10 cellular contexts compared by ENCODE assay signal in genomic region chr1:31476891-31477846, GRCh38.
DNase-seq lines count a peak whose midpoint lies in the region; ATAC-seq and TF ChIP-seq lines count a peak whose summit lies in the region.
"Had no signal": no experiment of that assay in that cellular context is flagged by ENCODE, and none has a peak within 500 bp of the region (broad histone marks: within the 10 kb centered on the region; RNA-seq: fewer than 3 reads in every experiment).

No MANE protein-coding gene starts in this region.

- H3K27ac Mint-ChIP-seq in activated CD4-positive, alpha-beta T cell treated with anti-CD3 and anti-CD28 coated beads, Interleukin-2, amount 10 ng/mL, durations not matched to agents 7 days and 5 days, result no peak overlapping the region
- no peak overlapping the region for H3K27ac Mint-ChIP-seq in naive thymus-derived CD4-positive, alpha-beta T cell
- H3K27ac Mint-ChIP-seq: CD4-positive, alpha-beta memory T cell had no signal

- POLR2A ChIA-PET in activated CD4-positive, alpha-beta T cell treated with anti-CD3 and anti-CD28 coated beads, Interleukin-2, amount 10 ng/mL, durations not matched to agents 7 days and 5 days (lab: Charles Lee), result no interaction called here
- POLR2A ChIA-PET in naive thymus-derived CD4-positive, alpha-beta T cell (lab: Charles Lee), result no interaction called here
- POLR2A ChIA-PET in HEK293T (lab: Yijun Ruan, JAX), result no interaction called here

- no peak for TF ChIP-seq POLR2A in GM18505 (IDR thresholded peaks at IDR 0.05; ENCODE audit: borderline replicate concordance, extremely low read depth, insufficient read depth, insufficient read length)

- intact Hi-C loops in naive thymus-derived CD4-positive, alpha-beta T cell (cut with micrococcal nuclease), result no loop called here

- peaks cover 25% of the 10 kb centered on the region for H3K27me3 Mint-ChIP-seq in activated CD4-positive, alpha-beta T cell treated with anti-CD3 and anti-CD28 coated beads, Interleukin-2, amount 10 ng/mL, durations not matched to agents 7 days and 5 days
- peaks cover 5 to 27% (median 14%) of the 10 kb centered on the region in 5 donors for H3K27me3 Mint-ChIP-seq in naive thymus-derived CD4-positive, alpha-beta T cell

- no peak overlapping the region for H3K4me3 Mint-ChIP-seq in activated CD4-positive, alpha-beta T cell treated with anti-CD3 and anti-CD28 coated beads, Interleukin-2, amount 10 ng/mL, durations not matched to agents 7 days and 5 days
- no peak overlapping the region for H3K4me3 Mint-ChIP-seq in naive thymus-derived CD4-positive, alpha-beta T cell
- H3K4me3 Mint-ChIP-seq: CD4-positive, alpha-beta memory T cell had no signal

- H3K36me3 ChIP-seq in naive thymus-derived CD4-positive, alpha-beta T cell (ENCODE audit: control insufficient read depth in 2 of 3, insufficient read depth in 3 of 3, low read length in 3 of 3), result no peaks in the 10 kb centered on the region

- H3K4me1 ChIP-seq in naive thymus-derived CD4-positive, alpha-beta T cell (ENCODE audit: control insufficient read depth in 2 of 2, insufficient read depth in 2 of 2, low read length in 2 of 2), result no peaks in the 10 kb centered on the region

- H3K4me3 ChIP-seq in naive thymus-derived CD4-positive, alpha-beta T cell (ENCODE audit: low read length), result no peak overlapping the region
- H3K4me3 ChIP-seq: coronary artery had no signal

- no peaks in the 10 kb centered on the region for H3K36me3 Mint-ChIP-seq in activated CD4-positive, alpha-beta T cell treated with anti-CD3 and anti-CD28 coated beads, Interleukin-2, amount 10 ng/mL, durations not matched to agents 7 days and 5 days (ENCODE audit: low read depth)
- H3K36me3 Mint-ChIP-seq in naive thymus-derived CD4-positive, alpha-beta T cell, result peaks cover 0 to 8% (median 0%) of the 10 kb centered on the region in 5 donors

- no peak overlapping the region for H3K27ac ChIP-seq in naive thymus-derived CD4-positive, alpha-beta T cell (ENCODE audit: low read depth, low read length)
- H3K27ac ChIP-seq: coronary artery had no signal

- H3K4me1 Mint-ChIP-seq in activated CD4-positive, alpha-beta T cell treated with anti-CD3 and anti-CD28 coated beads, Interleukin-2, amount 10 ng/mL, durations not matched to agents 7 days and 5 days, result peaks cover 6% of the 10 kb centered on the region
- H3K4me1 Mint-ChIP-seq in naive thymus-derived CD4-positive, alpha-beta T cell, result peaks cover 0 to 8% (median 0%) of the 10 kb centered on the region in 7 donors

- H3K9me3 Mint-ChIP-seq in activated CD4-positive, alpha-beta T cell treated with anti-CD3 and anti-CD28 coated beads, Interleukin-2, amount 10 ng/mL, durations not matched to agents 7 days and 5 days, result no peaks in the 10 kb centered on the region
- H3K9me3 Mint-ChIP-seq in naive thymus-derived CD4-positive, alpha-beta T cell, result peaks cover 0 to 19% (median 7%) of the 10 kb centered on the region in 11 donors

- peak; percentile 91 for DNase-seq in DMS153 (lab: John Stamatoyannopoulos, UW)
- DNase-seq in NCI-H146 treated with DMSO at 0.1 percent for 48 hours (lab: John Stamatoyannopoulos, UW; ENCODE audit: unreplicated experiment), result peak; percentile 71
- peak; percentile 36 for DNase-seq in dermis blood vessel endothelial cell
- DNase-seq in activated CD4-positive, alpha-beta T cell treated with anti-CD3 and anti-CD28 coated beads, Interleukin-2, amount 10 ng/mL, durations not matched to agents 7 days and 5 days, result no peak
- DNase-seq in naive thymus-derived CD4-positive, alpha-beta T cell, result no peak
- DNase-seq in HEK293T (ENCODE audit: extremely low spot score), result no peak
- DNase-seq: CD4-positive, alpha-beta memory T cell had no signal

- CTCF ChIA-PET in activated CD4-positive, alpha-beta T cell treated with anti-CD3 and anti-CD28 coated beads, Interleukin-2, amount 10 ng/mL, durations not matched to agents 7 days and 5 days (lab: Charles Lee), result interaction anchor here (1.2 kb wide), 1 partner anchor 24 kb away, joined by 3 read pairs; no protein-coding TSS in a partner anchor
- CTCF ChIA-PET in naive thymus-derived CD4-positive, alpha-beta T cell (lab: Charles Lee), result no interaction called here
- CTCF ChIA-PET in HEK293T (lab: Yijun Ruan, JAX), result no interaction called here

- H3K27me3 ChIP-seq in naive thymus-derived CD4-positive, alpha-beta T cell (ENCODE audit: control insufficient read depth in 2 of 2, insufficient read depth in 2 of 2, low read length in 2 of 2), result no peaks in the 10 kb centered on the region

- no peaks in the 10 kb centered on the region for H3K9me3 ChIP-seq in naive thymus-derived CD4-positive, alpha-beta T cell (ENCODE audit: control insufficient read depth in 2 of 3, low read length in 3 of 3)

- ATAC-seq in GM21447 (IDR thresholded peaks at IDR 0.05; ENCODE audit: unreplicated experiment) (peak; percentile 57), GM18505 (IDR thresholded peaks at IDR 0.05; ENCODE audit: unreplicated experiment) (no peak)
- ATAC-seq in naive thymus-derived CD4-positive, alpha-beta T cell, result no peak

TF ChIP-seq in HEK293T, 16 proteins besides CTCF, POLR2A, EP300 and RAD21:
- no peak for TF ChIP-seq HDGF (IDR thresholded peaks at IDR 0.05; ENCODE audit: borderline replicate concordance)
- no peak for TF ChIP-seq PKNOX1 (IDR thresholded peaks at IDR 0.05)
- no peak for TF ChIP-seq LEF1 (IDR thresholded peaks at IDR 0.05; ENCODE audit: borderline replicate concordance)
- no peak for TF ChIP-seq NFRKB (IDR thresholded peaks at IDR 0.05)
- no peak for TF ChIP-seq SP1 (IDR thresholded peaks at IDR 0.05)
- TF ChIP-seq TARDBP (IDR thresholded peaks at IDR 0.05), result no peak
- no peak for TF ChIP-seq L3MBTL2 (conservative IDR thresholded peaks at IDR 0.05)

Comparison
In these comparisons a context has a peak if more than half of its experiments do, and no peak if none do; other contexts are left out.
1. DNase-seq: peak in DMS153 (single experiment), NCI-H146 treated with DMSO at 0.1 percent for 48 hours (single experiment) and dermis blood vessel endothelial cell (single experiment); none in activated CD4-positive, alpha-beta T cell treated with anti-CD3 and anti-CD28 coated beads, Interleukin-2, amount 10 ng/mL, durations not matched to agents 7 days and 5 days (single experiment), naive thymus-derived CD4-positive, alpha-beta T cell (0 of 9) and HEK293T (single experiment).